In the genomic region with DNA sequence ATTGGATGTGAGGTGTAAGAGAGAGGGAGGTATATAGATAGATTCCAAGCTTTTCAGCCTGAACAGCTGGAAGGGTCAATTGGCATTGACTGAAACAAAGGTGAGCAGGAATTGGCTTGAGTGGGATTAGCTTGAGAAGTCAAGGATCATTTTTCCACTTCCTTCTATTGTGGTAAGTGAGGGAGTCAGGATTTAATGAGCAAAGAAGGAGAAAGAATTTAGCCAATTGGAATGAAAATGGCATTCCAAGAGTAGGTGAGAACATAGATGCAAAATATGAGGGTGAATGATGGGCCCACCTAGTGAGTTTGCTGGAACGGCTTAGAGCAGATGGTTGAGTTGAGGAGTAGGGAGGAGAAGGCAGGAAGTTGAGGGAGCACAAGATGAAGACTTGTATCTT, we compare ENCODE assay signal across 1 cellular context.
TF ChIP-seq lines count a peak whose summit lies in the region.

No MANE protein-coding gene starts in this region.

TF ChIP-seq in H1, 55 proteins besides CTCF, POLR2A, EP300 and RAD21:
- no peak for TF ChIP-seq RXRA (IDR thresholded peaks at IDR 0.05; ENCODE audit: insufficient read depth, low read depth, low read length)
- TF ChIP-seq CBX5 (IDR thresholded peaks at IDR 0.05; ENCODE audit: low read depth, low read length): no peak
- no peak for TF ChIP-seq KDM4A (IDR thresholded peaks at IDR 0.05; ENCODE audit: low read depth, low read length, severe bottlenecking)
- TF ChIP-seq CEBPB (IDR thresholded peaks at IDR 0.05; ENCODE audit: low read depth, low read length): no peak
- no peak for TF ChIP-seq KDM5A (IDR thresholded peaks at IDR 0.05; ENCODE audit: low read length)
- TF ChIP-seq TCF12 (IDR thresholded peaks at IDR 0.05; ENCODE audit: low read depth, low read length): no peak
TF ChIP-seq in H1: peak in this region for 0.
